Comparison of ENCODE assay signal across 15 cellular contexts in the genomic region with DNA sequence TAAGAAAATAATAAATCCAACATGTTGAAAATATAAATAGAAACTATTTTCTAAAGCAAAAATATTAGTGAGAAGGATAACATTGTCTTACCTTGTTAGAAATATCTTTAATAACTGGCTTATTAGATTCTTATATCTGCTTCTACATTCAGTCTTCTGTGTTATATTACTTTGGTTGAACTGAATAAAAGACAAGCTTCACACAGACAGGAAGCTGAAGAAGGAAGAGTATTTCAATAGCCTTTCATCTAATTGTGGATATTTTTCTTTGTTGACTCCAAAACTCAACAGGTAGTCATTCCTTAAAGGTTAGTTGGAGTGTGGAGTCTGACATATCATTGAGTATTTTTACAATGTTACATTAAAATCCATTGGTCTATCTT. TPM values are rescaled to one million over a fixed set of nuclear protein-coding genes. Genes with fewer than 3 reads are reported as not detected.
A peak's percentile ranks its signal among the peaks of the same experiment; 100 is the strongest.
DNase-seq lines count a peak whose midpoint lies in the region; ATAC-seq, FAIRE-seq and TF ChIP-seq lines count a peak whose summit lies in the region.
"Had no signal": no experiment of that assay in that cellular context is flagged by ENCODE, and none has a peak within 500 bp of the region (broad histone marks: within the 10 kb centered on the region; RNA-seq: fewer than 3 reads in every experiment).

No MANE protein-coding gene starts in this region.

- peak overlapping the region; percentile 42 for H3K27ac ChIP-seq in OCI-LY7 (ENCODE audit: low read depth, low read length, poor library complexity, severe bottlenecking)
- no peak overlapping the region for H3K27ac ChIP-seq in prostate gland
- H3K27ac ChIP-seq: tibial artery had no signal

- peaks cover 26% of the 10 kb centered on the region for H3K36me3 Mint-ChIP-seq in activated naive CD4-positive, alpha-beta T cell treated with anti-CD3 and anti-CD28 coated beads, Interleukin-2, amount 10 ng/mL, durations not matched to agents 7 days and 5 days
- peaks cover 29% of the 10 kb centered on the region for H3K36me3 Mint-ChIP-seq in stimulated activated memory B cell treated with anti-CD40 and anti-IgM and Interleukin-4, amounts not matched to agents 10 μg/mL and 1 μg/mL and 100 μg/mL, for 72 hours

- CTCF ChIA-PET in activated naive CD4-positive, alpha-beta T cell treated with anti-CD3 and anti-CD28 coated beads, Interleukin-2, amount 10 ng/mL, durations not matched to agents 7 days and 5 days (lab: Charles Lee): interaction anchor here (0.8 kb wide), 1 partner anchor 10 kb away, joined by 4 read pairs; no protein-coding TSS in a partner anchor
- CTCF ChIA-PET in OCI-LY7 (lab: Charles Lee; ENCODE audit: unreplicated experiment): no interaction called here

- intact Hi-C loops in OCI-LY7 (cut with micrococcal nuclease; ENCODE audit: unreplicated experiment): no loop called here
- intact Hi-C loops in prostate gland (cut with DNase I): no loop called here

- H3K9me2 ChIP-seq in OCI-LY7 (ENCODE audit: insufficient read depth, low read length): no peaks in the 10 kb centered on the region

- H3K4me1 Mint-ChIP-seq in activated naive CD4-positive, alpha-beta T cell treated with anti-CD3 and anti-CD28 coated beads, Interleukin-2, amount 10 ng/mL, durations not matched to agents 7 days and 5 days: peaks cover 30% of the 10 kb centered on the region
- peaks cover 27% of the 10 kb centered on the region for H3K4me1 Mint-ChIP-seq in stimulated activated memory B cell treated with anti-CD40 and anti-IgM and Interleukin-4, amounts not matched to agents 10 μg/mL and 1 μg/mL and 100 μg/mL, for 72 hours

- POLR2A ChIA-PET in OCI-LY7 (lab: Charles Lee): interaction anchor here (0.5 to 1.6 kb wide), 10 partner anchors 9 to 974 kb away, joined by 3 to 11 read pairs (median 3); no protein-coding TSS in a partner anchor

- peaks cover 55% of the 10 kb centered on the region for H3K79me2 ChIP-seq in OCI-LY7 (ENCODE audit: insufficient read depth, low read depth, low read length)

- no peaks in the 10 kb centered on the region for H3K9me3 ChIP-seq in OCI-LY7 (ENCODE audit: low read length)
- no peaks in the 10 kb centered on the region for H3K9me3 ChIP-seq in prostate gland
- H3K9me3 ChIP-seq: tibial artery had no signal

- H3K36me3 ChIP-seq in OCI-LY7 (ENCODE audit: insufficient read depth, low read length) (peaks cover 63% of the 10 kb centered on the region), prostate gland (no peaks in the 10 kb centered on the region)
- H3K36me3 ChIP-seq: tibial artery had no signal

- H3K9me3 Mint-ChIP-seq in activated naive CD4-positive, alpha-beta T cell treated with anti-CD3 and anti-CD28 coated beads, Interleukin-2, amount 10 ng/mL, durations not matched to agents 7 days and 5 days: no peaks in the 10 kb centered on the region
- no peaks in the 10 kb centered on the region for H3K9me3 Mint-ChIP-seq in stimulated activated memory B cell treated with anti-CD40 and anti-IgM and Interleukin-4, amounts not matched to agents 10 μg/mL and 1 μg/mL and 100 μg/mL, for 72 hours
- H3K9me3 Mint-ChIP-seq: mesothelial cell of epicardium had no signal

- no peak for TF ChIP-seq CTCF in OCI-LY7 (conservative IDR thresholded peaks at IDR 0.05; ENCODE audit: low read length)
- no peak for TF ChIP-seq CTCF in prostate gland (IDR thresholded peaks at IDR 0.05)

- no peak for FAIRE-seq in H54 (lab: Jason Lieb, UNC)
- FAIRE-seq: K562 had no signal

- ATAC-seq in HG02852 (IDR thresholded peaks at IDR 0.05; ENCODE audit: unreplicated experiment): peak; percentile 15
- no peak for ATAC-seq in stimulated activated memory B cell treated with anti-CD40 and anti-IgM and Interleukin-4, amounts not matched to agents 10 μg/mL and 1 μg/mL and 100 μg/mL, for 72 hours
- ATAC-seq: K562 had no signal

- peaks cover 28% of the 10 kb centered on the region for H3K4me1 ChIP-seq in OCI-LY7 (ENCODE audit: insufficient read depth, low read length, poor library complexity, severe bottlenecking)
- H3K4me1 ChIP-seq in prostate gland (replicated peaks): no peaks in the 10 kb centered on the region

- no TSS peak for BruUV-seq in OCI-LY7 (replicated peaks; lab: Mats Ljungman, UMichigan)

- no peak for TF ChIP-seq POLR2A in H54 (IDR thresholded peaks at IDR 0.05; ENCODE audit: low read depth, low read length)
- no peak for TF ChIP-seq POLR2A in prostate gland (IDR thresholded peaks at IDR 0.05)

- H2AFZ ChIP-seq in OCI-LY7 (ENCODE audit: low read length): no peak overlapping the region

- H3K27ac Mint-ChIP-seq in activated naive CD4-positive, alpha-beta T cell treated with anti-CD3 and anti-CD28 coated beads, Interleukin-2, amount 10 ng/mL, durations not matched to agents 7 days and 5 days: peak overlapping the region; percentile 20
- H3K27ac Mint-ChIP-seq in stimulated activated memory B cell treated with anti-CD40 and anti-IgM and Interleukin-4, amounts not matched to agents 10 μg/mL and 1 μg/mL and 100 μg/mL, for 72 hours: peak overlapping the region; percentile 49
- H3K27ac Mint-ChIP-seq: progenitor cell of endocrine pancreas had no signal

- no peak overlapping the region for H3K4me3 ChIP-seq in OCI-LY7 (ENCODE audit: low read depth, low read length, poor library complexity, severe bottlenecking)
- H3K4me3 ChIP-seq in prostate gland: no peak overlapping the region
- H3K4me3 ChIP-seq: K562, tibial artery had no signal

- H4K20me1 ChIP-seq in OCI-LY7 (ENCODE audit: insufficient read depth, low read length): no peaks in the 10 kb centered on the region

- no peak overlapping the region for H3K4me3 Mint-ChIP-seq in activated naive CD4-positive, alpha-beta T cell treated with anti-CD3 and anti-CD28 coated beads, Interleukin-2, amount 10 ng/mL, durations not matched to agents 7 days and 5 days
- H3K4me3 Mint-ChIP-seq in stimulated activated memory B cell treated with anti-CD40 and anti-IgM and Interleukin-4, amounts not matched to agents 10 μg/mL and 1 μg/mL and 100 μg/mL, for 72 hours: no peak overlapping the region
- H3K4me3 Mint-ChIP-seq: mesothelial cell of epicardium had no signal

- no peak for DNase-seq in activated naive CD4-positive, alpha-beta T cell treated with anti-CD3 and anti-CD28 coated beads, Interleukin-2, amount 10 ng/mL, durations not matched to agents 7 days and 5 days
- DNase-seq in activated naive CD4-positive, alpha-beta T cell (lab: John Stamatoyannopoulos, UW): no peak
- DNase-seq in OCI-LY7 (ENCODE audit: low spot score) (no peak), NCI-H345 treated with DMSO at 0.1 percent for 48 hours (lab: John Stamatoyannopoulos, UW; ENCODE audit: unreplicated experiment) (no peak), H54 (ENCODE audit: insufficient read length, low spot score) (no peak), prostate gland (ENCODE audit: low spot score) (no peak)
- DNase-seq: ACHN; activated CD4-positive, alpha-beta T cell treated with anti-CD3 and anti-CD28 coated beads, Interleukin-2, amount 50 U/mL, for 48 hours; islet precursor cell; tibial artery had no signal

- H3K27me3 Mint-ChIP-seq in activated naive CD4-positive, alpha-beta T cell treated with anti-CD3 and anti-CD28 coated beads, Interleukin-2, amount 10 ng/mL, durations not matched to agents 7 days and 5 days: no peaks in the 10 kb centered on the region
- no peaks in the 10 kb centered on the region for H3K27me3 Mint-ChIP-seq in stimulated activated memory B cell treated with anti-CD40 and anti-IgM and Interleukin-4, amounts not matched to agents 10 μg/mL and 1 μg/mL and 100 μg/mL, for 72 hours
- H3K27me3 Mint-ChIP-seq: progenitor cell of endocrine pancreas had no signal

- H3K4me2 ChIP-seq in OCI-LY7 (ENCODE audit: low read length): peak overlapping the region; percentile 52

- H3K27me3 ChIP-seq in prostate gland (replicated peaks; ENCODE audit: insufficient read depth): no peaks in the 10 kb centered on the region
- H3K27me3 ChIP-seq: tibial artery had no signal

RNA-seq across cellular contexts. Expression of gene SETDB2, which starts 10.9 kb away (rescaled TPM):
- total RNA-seq in OCI-LY7 (2014; rRNA removed; shearing (Covaris generic)): 22.0 and 23.3 TPM in 2 replicates
- total RNA-seq in OCI-LY7 (2022) (41.3 and 41.7 TPM in 2 replicates), prostate gland (10 to 100 TPM in 1 of 2 donors, 1 to 10 TPM in 1; 9.0 to 17.6 TPM)

RNA-seq across cellular contexts. Expression of gene CAB39L, which starts 11.1 kb away (rescaled TPM):
- total RNA-seq in OCI-LY7 (2014; rRNA removed; shearing (Covaris generic)): 5.4 and 9.6 TPM in 2 replicates
- total RNA-seq in OCI-LY7 (2022): 26.7 and 28.6 TPM in 2 replicates
- 10 to 100 TPM; 43.9 to 96.5 TPM for total RNA-seq in prostate gland

RNA-seq across cellular contexts. Expression of gene PHF11, which starts 40.7 kb away (rescaled TPM):
- 29.9 and 32.8 TPM in 2 replicates for total RNA-seq in OCI-LY7 (2014; rRNA removed; shearing (Covaris generic))
- total RNA-seq in OCI-LY7 (2022) (56.1 and 59.8 TPM in 2 replicates), prostate gland (10 to 100 TPM; 28.5 to 29.5 TPM)
